ENCODE assay signal across 8 cellular contexts in genomic region chr1:22452401-22452963, GRCh38. TPM values are rescaled to one million over a fixed set of nuclear protein-coding genes. Genes with fewer than 3 reads are reported as not detected.
DNase-seq lines count a peak whose midpoint lies in the region; ATAC-seq and TF ChIP-seq lines count a peak whose summit lies in the region.

No MANE protein-coding gene starts in this region.

- peak overlapping the region; percentile 70 for H3K18ac ChIP-seq in mesendoderm (ENCODE audit: low read length)

- peaks cover 2% of the 10 kb centered on the region for H3K79me1 ChIP-seq in mesendoderm (ENCODE audit: low read length)

- TF ChIP-seq POLR2A in tibial nerve (IDR thresholded peaks at IDR 0.05), result no peak

- H3K23ac ChIP-seq in mesendoderm (ENCODE audit: low read length), result peak overlapping the region; percentile 73

- peaks cover 16% of the 10 kb centered on the region for H3K36me3 Mint-ChIP-seq in effector memory CD8-positive, alpha-beta T cell (ENCODE audit: insufficient read depth)

- TF ChIP-seq CTCF in DOHH2 (IDR thresholded peaks at IDR 0.05; ENCODE audit: low read depth, low read length, poor library complexity, severe bottlenecking) (no peak), tibial nerve (IDR thresholded peaks at IDR 0.05) (no peak)

- no peak overlapping the region for H2AK5ac ChIP-seq in mesendoderm (ENCODE audit: low read length)

- H3K79me2 ChIP-seq in DOHH2 (ENCODE audit: control insufficient read depth, low read length) (peaks cover 53% of the 10 kb centered on the region), mesendoderm (ENCODE audit: control insufficient read depth, insufficient read depth, low read length) (peaks cover 4% of the 10 kb centered on the region)

- WGBS in mesendoderm (ENCODE audit: extremely low coverage, insufficient coverage, low lambda C conversion rate), result no CpG with 5 or more reads among the region's 14 CpGs
- 6 to 7% methylated on average over 14 of the region's 14 CpGs for WGBS in tibial nerve, 2 donors

- peak in 1 of 3 experiments; percentile 7 for DNase-seq in effector memory CD8-positive, alpha-beta T cell
- DNase-seq in mesendoderm (no peak), tibial nerve (ENCODE audit: low spot score in 2 of 2) (peak in 1 of 2 donors; percentile 24), SKM-1 (lab: John Stamatoyannopoulos, UW; ENCODE audit: unreplicated experiment) (no peak)

- no peaks in the 10 kb centered on the region for H3K27me3 Mint-ChIP-seq in effector memory CD8-positive, alpha-beta T cell

- H3K36me3 ChIP-seq in DOHH2 (ENCODE audit: control insufficient read depth, low read length) (no peaks in the 10 kb centered on the region), mesendoderm (ENCODE audit: control insufficient read depth, insufficient read depth, low read length) (no peaks in the 10 kb centered on the region), tibial nerve (no peaks in the 10 kb centered on the region)

- peak overlapping the region; percentile 90 for H3K4ac ChIP-seq in mesendoderm (ENCODE audit: low read depth, low read length)

- H3K9me2 ChIP-seq in DOHH2 (replicated peaks; ENCODE audit: control insufficient read depth, low read length), result no peaks in the 10 kb centered on the region

- no peak overlapping the region for H4K8ac ChIP-seq in mesendoderm (ENCODE audit: low read depth, low read length)

- H2BK120ac ChIP-seq in mesendoderm (ENCODE audit: low read depth, low read length), result no peak overlapping the region

- H3K27ac ChIP-seq in DOHH2 (ENCODE audit: low read depth, low read length), result peak overlapping the region; percentile 62
- H3K27ac ChIP-seq in mesendoderm (ENCODE audit: low read depth, low read length), result peak overlapping the region; percentile 68
- H3K27ac ChIP-seq in tibial nerve, result peak overlapping the region; percentile 86 to 98 (median 93)

- no peak overlapping the region for H2BK15ac ChIP-seq in mesendoderm (replicated peaks; ENCODE audit: low read depth)

- no peaks in the 10 kb centered on the region for H4K20me1 ChIP-seq in DOHH2 (ENCODE audit: control insufficient read depth, insufficient read depth, low read depth, low read length)

- peak overlapping the region; percentile 91 for H3K56ac ChIP-seq in mesendoderm (ENCODE audit: low read length)

- no peak for TF ChIP-seq EP300 in tibial nerve (IDR thresholded peaks at IDR 0.05)

- H4K5ac ChIP-seq in mesendoderm (ENCODE audit: low read length), result peak overlapping the region; percentile 41

- no peaks in the 10 kb centered on the region for H3F3A ChIP-seq in DOHH2 (ENCODE audit: control insufficient read depth, insufficient read depth)

- peak overlapping the region; percentile 95 for H3K4me3 ChIP-seq in DOHH2 (ENCODE audit: low read length)
- peak overlapping the region; percentile 55 for H3K4me3 ChIP-seq in mesendoderm (ENCODE audit: low read length)
- peak overlapping the region; percentile 62 to 96 (median 89) for H3K4me3 ChIP-seq in tibial nerve

- ATAC-seq in GM19397 (IDR thresholded peaks at IDR 0.05; ENCODE audit: unreplicated experiment) (peak; percentile 11), HG03460 (IDR thresholded peaks at IDR 0.05; ENCODE audit: unreplicated experiment) (peak; percentile 23), SK-N-SH treated with all-trans-retinoic acid at 6 μM for 48 hours (peak; percentile 69)
- peak; percentile 21 for ATAC-seq in effector memory CD8-positive, alpha-beta T cell (replicated peaks)

- peak overlapping the region; percentile 58 for H2BK5ac ChIP-seq in mesendoderm (ENCODE audit: low read length)

- H3K4me2 ChIP-seq in DOHH2 (ENCODE audit: low read length), result peak overlapping the region; percentile 89
- peak overlapping the region; percentile 77 for H3K4me2 ChIP-seq in mesendoderm (ENCODE audit: low read length)

- H3K27ac Mint-ChIP-seq in effector memory CD8-positive, alpha-beta T cell, result peak overlapping the region; percentile 98 to 99

- H3K4me1 ChIP-seq in DOHH2 (ENCODE audit: control insufficient read depth, low read length) (peaks cover 14% of the 10 kb centered on the region), mesendoderm (ENCODE audit: control insufficient read depth, low read depth, low read length) (peaks cover 2% of the 10 kb centered on the region), tibial nerve (peaks cover 0 to 37% (median 7%) of the 10 kb centered on the region in 4 donors)

- 0 out of 2 replicates have a peak, but pooled peaks cover 4% of the 10 kb centered on the region for H3K9me3 ChIP-seq in DOHH2 (ENCODE audit: control insufficient read depth, insufficient read depth, low read length)
- H3K9me3 ChIP-seq in tibial nerve, result no peaks in the 10 kb centered on the region

- no peaks in the 10 kb centered on the region for H3K9me3 Mint-ChIP-seq in effector memory CD8-positive, alpha-beta T cell

- peaks cover 34 to 38% of the 10 kb centered on the region in 2 donors for H3K4me1 Mint-ChIP-seq in effector memory CD8-positive, alpha-beta T cell (ENCODE audit: low read depth in 2 of 2)

- peak overlapping the region; percentile 96 to 98 for H3K4me3 Mint-ChIP-seq in effector memory CD8-positive, alpha-beta T cell

- no peaks in the 10 kb centered on the region for H3K27me3 ChIP-seq in DOHH2 (ENCODE audit: control insufficient read depth, low read length)
- no peaks in the 10 kb centered on the region for H3K27me3 ChIP-seq in mesendoderm (ENCODE audit: insufficient read depth, low read length, poor library complexity)
- no peaks in the 10 kb centered on the region for H3K27me3 ChIP-seq in tibial nerve

- peak overlapping the region; percentile 77 for H3K9ac ChIP-seq in mesendoderm (ENCODE audit: low read length)

TF ChIP-seq in SK-N-SH treated with all-trans-retinoic acid at 6 μM for 48 hours, 23 proteins besides CTCF, POLR2A, EP300 and RAD21:
- TF ChIP-seq TOX (CRISPR knock-in tag; IDR thresholded peaks at IDR 0.05; ENCODE audit: borderline replicate concordance) (no peak), ISL1 (CRISPR knock-in tag; IDR thresholded peaks at IDR 0.05) (no peak), ZFP3 (CRISPR knock-in tag; IDR thresholded peaks at IDR 0.05) (no peak), ZNF70 (CRISPR knock-in tag; IDR thresholded peaks at IDR 0.05) (no peak), ESRRG (CRISPR knock-in tag; IDR thresholded peaks at IDR 0.05) (no peak), ZFP30 (CRISPR knock-in tag; IDR thresholded peaks at IDR 0.05) (no peak), ZC3H10 (CRISPR knock-in tag; IDR thresholded peaks at IDR 0.05) (no peak), RARB (CRISPR knock-in tag; IDR thresholded peaks at IDR 0.05) (no peak), PATZ1 (CRISPR knock-in tag; IDR thresholded peaks at IDR 0.05; ENCODE audit: borderline replicate concordance) (no peak), ARNTL (CRISPR knock-in tag; IDR thresholded peaks at IDR 0.05; ENCODE audit: borderline replicate concordance, low read depth) (no peak), TCF4 (CRISPR knock-in tag; IDR thresholded peaks at IDR 0.05; ENCODE audit: borderline replicate concordance) (no peak), OSR1 (CRISPR knock-in tag; IDR thresholded peaks at IDR 0.05) (no peak), POU6F1 (CRISPR knock-in tag; IDR thresholded peaks at IDR 0.05; ENCODE audit: borderline replicate concordance, low read depth) (no peak), ZNF565 (CRISPR knock-in tag; conservative IDR thresholded peaks at IDR 0.05; ENCODE audit: low read depth) (no peak)

RNA-seq across cellular contexts. Expression of gene ZBTB40, which starts 0.8 kb away (rescaled TPM):
- 9.6 TPM for polyA plus RNA-seq in mesendoderm (2013, experiment 1 of 2)
- polyA plus RNA-seq in mesendoderm (2013, experiment 2 of 2), result 9.6 TPM
- 10 to 100 TPM; 17.8 to 21.2 (median 18.2) TPM for total RNA-seq in tibial nerve

Comparison
In these comparisons a context has a peak if more than half of its experiments do, and no peak if none do; other contexts are left out.
1. ATAC-seq: peak in every context shown above with its lines; median percentile 69 in SK-N-SH treated with all-trans-retinoic acid at 6 μM for 48 hours; 23 in HG03460; 21 in effector memory CD8-positive, alpha-beta T cell; 11 in GM19397.